In genomic region chr4:176393306-176394013, GRCh38 we compare ENCODE assay signal across 25 cellular contexts.
DNase-seq lines count a peak whose midpoint lies in the region; ATAC-seq, FAIRE-seq and TF ChIP-seq lines count a peak whose summit lies in the region.
"Had no signal": no experiment of that assay in that cellular context is flagged by ENCODE, and none has a peak within 500 bp of the region (broad histone marks: within the 10 kb centered on the region; RNA-seq: fewer than 3 reads in every experiment).

No MANE protein-coding gene starts in this region.

- H3K4me1 ChIP-seq in adipocyte (ENCODE audit: control insufficient read depth, insufficient read depth, low read length) (no peaks in the 10 kb centered on the region), keratinocyte (ENCODE audit: control insufficient read depth, extremely low read depth, insufficient read depth, low read length) (no peaks in the 10 kb centered on the region), pancreas (no peaks in the 10 kb centered on the region)
- H3K4me1 ChIP-seq: HAP-1, tibial nerve had no signal

- no peaks in the 10 kb centered on the region for H3K9me3 Mint-ChIP-seq in HFFc6
- H3K9me3 Mint-ChIP-seq in nephron progenitor cell: no peaks in the 10 kb centered on the region
- H3K9me3 Mint-ChIP-seq: stimulated activated naive CD8-positive, alpha-beta T cell treated with anti-CD3 and anti-CD28 coated beads, Interleukin-15, Interleukin-2, amounts not matched to agents 100 ng/mL and 50 ng/mL, for 24 hours had no signal

- no peak for TF ChIP-seq CTCF in AG10803 (conservative IDR thresholded peaks at IDR 0.05; ENCODE audit: low read length)
- TF ChIP-seq CTCF in HFFc6 (IDR thresholded peaks at IDR 0.05): no peak
- no peak for TF ChIP-seq CTCF in keratinocyte (optimal IDR thresholded peaks at IDR 0.05 in 1 of 3, IDR thresholded peaks at IDR 0.05 in 1 of 3, conservative IDR thresholded peaks at IDR 0.05 in 1 of 3; ENCODE audit: extremely low read depth in 1 of 3, insufficient read depth in 2 of 3, low read length in 3 of 3)
- no peak for TF ChIP-seq CTCF in nephron progenitor cell (IDR thresholded peaks at IDR 0.05)
- no peak for TF ChIP-seq CTCF in pancreas (IDR thresholded peaks at IDR 0.05)

- H3K9me1 ChIP-seq in keratinocyte (ENCODE audit: control insufficient read depth, extremely low read depth, insufficient read depth, low read length): no peaks in the 10 kb centered on the region

- H3K9ac ChIP-seq in adipocyte (ENCODE audit: low read length): no peak overlapping the region
- H3K9ac ChIP-seq in keratinocyte (ENCODE audit: control insufficient read depth, extremely low read depth, insufficient read depth, low read length): no peak overlapping the region

- H3K4me3 Mint-ChIP-seq in HFFc6 (peak overlapping the region; percentile 36; the same call in 1 of the 2 replicates), nephron progenitor cell (no peak overlapping the region)
- H3K4me3 Mint-ChIP-seq: CD8-positive, alpha-beta T cell; neural crest cell; stimulated activated naive CD8-positive, alpha-beta T cell treated with anti-CD3 and anti-CD28 coated beads, Interleukin-15, Interleukin-2, amounts not matched to agents 100 ng/mL and 50 ng/mL, for 24 hours had no signal

- dilution Hi-C loops in keratinocyte (cut with MboI; ENCODE audit: extremely low pct_ligation_motif_present, low sequenced_read_pairs): loop anchor here (25.0 kb wide), 1 partner anchor 169 kb away; no protein-coding TSS in a partner anchor

- no peaks in the 10 kb centered on the region for H4K20me1 ChIP-seq in keratinocyte (ENCODE audit: control insufficient read depth, extremely low read depth, insufficient read depth, low read length)

- H3K36me3 Mint-ChIP-seq in HFFc6 (ENCODE audit: low read depth): peaks cover 4% of the 10 kb centered on the region; the same call in 1 of the 2 replicates
- H3K36me3 Mint-ChIP-seq in nephron progenitor cell (ENCODE audit: low read depth): no peaks in the 10 kb centered on the region
- H3K36me3 Mint-ChIP-seq: CD8-positive, alpha-beta T cell had no signal

- H3K4me3 ChIP-seq in AG10803 (ENCODE audit: low read length): no peak overlapping the region
- no peak overlapping the region for H3K4me3 ChIP-seq in adipocyte (ENCODE audit: low read length)
- no peak overlapping the region for H3K4me3 ChIP-seq in keratinocyte (ENCODE audit: control insufficient read depth in 2 of 3, extremely low read depth in 1 of 3, insufficient read depth in 2 of 3, low read depth in 1 of 3, low read length in 3 of 3)
- H3K4me3 ChIP-seq in pancreas: no peak overlapping the region
- H3K4me3 ChIP-seq: HAP-1, tibial nerve had no signal

- no peak overlapping the region for H3K4me2 ChIP-seq in keratinocyte (ENCODE audit: control insufficient read depth, extremely low read depth, insufficient read depth, low read depth, low read length)

- H3K9me3 ChIP-seq in adipocyte (ENCODE audit: control insufficient read depth, low read length) (no peaks in the 10 kb centered on the region), keratinocyte (ENCODE audit: control insufficient read depth, low read depth, low read length) (no peaks in the 10 kb centered on the region), pancreas (no peaks in the 10 kb centered on the region)
- H3K9me3 ChIP-seq: HAP-1, tibial nerve had no signal

- no peaks in the 10 kb centered on the region; the same call in none of the 2 replicates for H3K27me3 Mint-ChIP-seq in HFFc6 (ENCODE audit: insufficient read depth)
- H3K27me3 Mint-ChIP-seq in nephron progenitor cell (ENCODE audit: low read depth, poor library complexity): no peaks in the 10 kb centered on the region

- H3K36me3 ChIP-seq in adipocyte (ENCODE audit: control insufficient read depth, insufficient read depth, low read length, severe bottlenecking): no peaks in the 10 kb centered on the region
- H3K36me3 ChIP-seq in keratinocyte (ENCODE audit: control insufficient read depth in 2 of 2, extremely low read depth in 1 of 2, insufficient read depth in 2 of 2, low read length in 2 of 2): no peaks in the 10 kb centered on the region
- H3K36me3 ChIP-seq in pancreas: no peaks in the 10 kb centered on the region
- H3K36me3 ChIP-seq: HAP-1, tibial nerve had no signal

- no peak overlapping the region for H3K27ac Mint-ChIP-seq in HFFc6
- H3K27ac Mint-ChIP-seq in nephron progenitor cell: no peak overlapping the region
- H3K27ac Mint-ChIP-seq: CD8-positive, alpha-beta T cell; stimulated activated naive CD8-positive, alpha-beta T cell treated with anti-CD3 and anti-CD28 coated beads, Interleukin-15, Interleukin-2, amounts not matched to agents 100 ng/mL and 50 ng/mL, for 24 hours had no signal

- H3K27me3 ChIP-seq in adipocyte (replicated peaks; ENCODE audit: control insufficient read depth, insufficient read depth, low read length) (no peaks in the 10 kb centered on the region), keratinocyte (ENCODE audit: control insufficient read depth, extremely low read depth, insufficient read depth, low read length) (no peaks in the 10 kb centered on the region), pancreas (no peaks in the 10 kb centered on the region)
- H3K27me3 ChIP-seq: tibial nerve had no signal

- no peak for FAIRE-seq in keratinocyte (lab: Jason Lieb, UNC)
- no peak for FAIRE-seq in pancreas (lab: Jason Lieb, UNC)

- H3K4me1 Mint-ChIP-seq in HFFc6 (ENCODE audit: low read depth) (peaks cover 33% of the 10 kb centered on the region), nephron progenitor cell (no peaks in the 10 kb centered on the region)

- DNase-seq in AG10803 (ENCODE audit: low read depth) (peak; percentile 7), HFFc6 (no peak), adipocyte (ENCODE audit: low read depth) (peak; percentile 19), keratinocyte (ENCODE audit: low read depth, low spot score) (no peak), nephron progenitor cell (no peak), Right ventricle myocardium inferior (ENCODE audit: missing footprints) (no peak), NCI-H187 (lab: John Stamatoyannopoulos, UW) (no peak), pancreas (no peak)
- DNase-seq: ACHN; activated CD4-positive, alpha-beta T cell treated with anti-CD3 and anti-CD28 coated beads, Interleukin-2, amount 50 U/mL, for 4 hours; activated naive CD4-positive, alpha-beta T cell; activated T-cell treated with anti-CD3 and anti-CD28 coated beads for 4 hours; amygdala; CD8-positive, alpha-beta T cell; DMS53; left ventricle myocardium superior; midbrain; NCI-H1417; NCI-H2171 treated with DMSO at 0.1 percent for 48 hours; NCI-H82; stimulated activated CD4-positive, alpha-beta T cell treated with anti-CD3 and anti-CD28 coated beads, Interleukin-4, amount 100 ng/mL, for 1 hour had no signal

- H3K27ac ChIP-seq in keratinocyte (ENCODE audit: control insufficient read depth, insufficient read depth, low read length) (no peak overlapping the region), pancreas (no peak overlapping the region)
- H3K27ac ChIP-seq: tibial nerve had no signal

- no peaks in the 10 kb centered on the region for H3K79me2 ChIP-seq in keratinocyte (ENCODE audit: control insufficient read depth, insufficient read depth, low read length)

- intact Hi-C loops in Right ventricle myocardium inferior (cut with DNase I) (no loop called here), pancreas (cut with DNase I) (no loop called here)

- ATAC-seq in Right ventricle myocardium inferior (no peak), pancreas (no peak)
- ATAC-seq: CD8-positive, alpha-beta T cell; left ventricle myocardium superior had no signal

- H2AFZ ChIP-seq in keratinocyte (ENCODE audit: control insufficient read depth, low read length): peak overlapping the region; percentile 62

- WGBS in pancreas, 2 donors: 43 to 56% methylated on average over 4 of the region's 4 CpGs

Comparison
In these comparisons a context has a peak if more than half of its experiments do, and no peak if none do; other contexts are left out.
1. DNase-seq: peak in AG10803 (single experiment) and adipocyte (single experiment); none in HFFc6 (single experiment), keratinocyte (single experiment), nephron progenitor cell (single experiment), Right ventricle myocardium inferior (single experiment), NCI-H187 (0 of 2) and pancreas (0 of 6).